12 cellular contexts compared by ENCODE assay signal in the genomic region with DNA sequence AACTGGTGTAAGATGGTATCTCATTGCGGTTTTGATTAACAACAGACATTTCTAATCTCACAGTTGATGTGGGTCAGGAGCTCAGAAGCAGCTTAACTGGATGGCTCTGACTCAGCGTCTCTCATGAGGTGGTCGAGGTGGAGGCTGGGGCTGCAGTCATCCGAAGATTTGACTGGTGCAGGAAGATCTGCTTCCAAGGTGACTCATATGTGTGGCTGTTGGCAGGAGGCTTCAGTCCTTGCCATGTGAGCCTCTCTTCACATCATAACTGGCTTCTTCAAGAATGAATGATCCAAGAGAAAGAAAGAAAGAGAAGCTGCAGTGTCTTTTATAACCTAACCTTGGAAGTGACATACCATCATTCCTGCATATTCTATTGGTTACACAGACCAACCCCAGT.
A peak's percentile ranks its signal among the peaks of the same experiment; 100 is the strongest.
DNase-seq lines count a peak whose midpoint lies in the region; ATAC-seq and TF ChIP-seq lines count a peak whose summit lies in the region.
"Had no signal": no experiment of that assay in that cellular context is flagged by ENCODE, and none has a peak within 500 bp of the region (broad histone marks: within the 10 kb centered on the region; RNA-seq: fewer than 3 reads in every experiment).

No MANE protein-coding gene starts in this region.

- no peak for TF ChIP-seq CTCF in astrocyte of the cerebellum (IDR thresholded peaks at IDR 0.05; ENCODE audit: low read depth, low read length, missing control alignments)

- POLR2A ChIA-PET in activated CD4-positive, alpha-beta T cell treated with anti-CD3 and anti-CD28 coated beads for 36 hours (lab: Charles Lee), result no interaction called here
- POLR2A ChIA-PET in HEK293T (lab: Yijun Ruan, JAX), result no interaction called here

- no peak overlapping the region for H3K27ac Mint-ChIP-seq in activated CD4-positive, alpha-beta T cell treated with anti-CD3 and anti-CD28 coated beads for 36 hours
- H3K27ac Mint-ChIP-seq: naive thymus-derived CD4-positive, alpha-beta T cell had no signal

- no peak overlapping the region for H3K4me3 ChIP-seq in astrocyte of the cerebellum (ENCODE audit: low read depth, low read length)
- H3K4me3 ChIP-seq: thyroid gland had no signal

- H3K4me1 Mint-ChIP-seq in activated CD4-positive, alpha-beta T cell treated with anti-CD3 and anti-CD28 coated beads for 36 hours, result peaks cover 2% of the 10 kb centered on the region

- CTCF ChIA-PET in activated CD4-positive, alpha-beta T cell treated with anti-CD3 and anti-CD28 coated beads for 36 hours (lab: Charles Lee), result interaction anchor here (1.9 kb wide), 1 partner anchor 16 kb away, joined by 6 read pairs; no protein-coding TSS in a partner anchor
- CTCF ChIA-PET in HEK293T (lab: Yijun Ruan, JAX), result interaction anchor here (0.8 kb wide), 1 partner anchor 497 kb away, joined by 3 read pairs; no protein-coding TSS in a partner anchor

- intact Hi-C loops in activated CD4-positive, alpha-beta T cell treated with anti-CD3 and anti-CD28 coated beads for 36 hours (cut with DNase I, micrococcal nuclease), result no loop called here

- H3K36me3 Mint-ChIP-seq in activated CD4-positive, alpha-beta T cell treated with anti-CD3 and anti-CD28 coated beads for 36 hours (ENCODE audit: low read depth), result peaks cover under 1% of the 10 kb centered on the region

- H3K9me3 Mint-ChIP-seq in activated CD4-positive, alpha-beta T cell treated with anti-CD3 and anti-CD28 coated beads for 36 hours (ENCODE audit: low read depth), result peaks cover under 1% of the 10 kb centered on the region

- in situ Hi-C loops in KBM-7 (cut with MboI; ENCODE audit: low pct_unique_long_range_greater_than_20kb, low sequenced_read_pairs), result no loop called here
- in situ Hi-C loops in astrocyte of the cerebellum (cut with HindIII; ENCODE audit: low sequenced_read_pairs), result no loop called here

- ATAC-seq in activated CD4-positive, alpha-beta T cell treated with anti-CD3 and anti-CD28 coated beads for 36 hours, result peak; percentile 80
- ATAC-seq in GM18873 (IDR thresholded peaks at IDR 0.05; ENCODE audit: low FRiP score, unreplicated experiment), result no peak
- ATAC-seq: naive thymus-derived CD4-positive, alpha-beta T cell had no signal

- peak; percentile 54 for DNase-seq in activated CD4-positive, alpha-beta T cell treated with anti-CD3 and anti-CD28 coated beads for 36 hours
- no peak for DNase-seq in activated CD4-positive, alpha-beta T cell treated with anti-CD3 and anti-CD28 coated beads for 4 hours
- DNase-seq in KBM-7 (peak; percentile 28), astrocyte of the cerebellum (ENCODE audit: low read depth) (peak; percentile 11), non-pigmented ciliary epithelial cell (ENCODE audit: low read depth) (peak; percentile 67), NCI-H524 treated with DMSO at 0.1 percent for 48 hours (lab: John Stamatoyannopoulos, UW) (no peak), HEK293T (ENCODE audit: extremely low spot score) (no peak)
- DNase-seq: 8988T; caudate nucleus; naive thymus-derived CD4-positive, alpha-beta T cell; thyroid gland had no signal

- H3K4me3 Mint-ChIP-seq in activated CD4-positive, alpha-beta T cell treated with anti-CD3 and anti-CD28 coated beads for 36 hours, result no peak overlapping the region

- no peaks in the 10 kb centered on the region for H3K27me3 Mint-ChIP-seq in activated CD4-positive, alpha-beta T cell treated with anti-CD3 and anti-CD28 coated beads for 36 hours

TF ChIP-seq in HEK293T, 16 proteins besides CTCF, POLR2A, EP300 and RAD21:
- TF ChIP-seq ARNT (IDR thresholded peaks at IDR 0.05), result no peak
- TF ChIP-seq LEF1 (IDR thresholded peaks at IDR 0.05; ENCODE audit: borderline replicate concordance), result no peak
- TF ChIP-seq FOXA1 (IDR thresholded peaks at IDR 0.05), result no peak
- no peak for TF ChIP-seq NFRKB (IDR thresholded peaks at IDR 0.05)
- TF ChIP-seq ELF4 (IDR thresholded peaks at IDR 0.05), result no peak
- TF ChIP-seq, protein P1, sequence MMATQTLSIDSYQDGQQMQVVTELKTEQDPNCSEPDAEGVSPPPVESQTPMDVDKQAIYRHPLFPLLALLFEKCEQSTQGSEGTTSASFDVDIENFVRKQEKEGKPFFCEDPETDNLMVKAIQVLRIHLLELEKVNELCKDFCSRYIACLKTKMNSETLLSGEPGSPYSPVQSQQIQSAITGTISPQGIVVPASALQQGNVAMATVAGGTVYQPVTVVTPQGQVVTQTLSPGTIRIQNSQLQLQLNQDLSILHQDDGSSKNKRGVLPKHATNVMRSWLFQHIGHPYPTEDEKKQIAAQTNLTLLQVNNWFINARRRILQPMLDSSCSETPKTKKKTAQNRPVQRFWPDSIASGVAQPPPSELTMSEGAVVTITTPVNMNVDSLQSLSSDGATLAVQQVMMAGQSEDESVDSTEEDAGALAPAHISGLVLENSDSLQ (IDR thresholded peaks at IDR 0.05), result no peak
- TF ChIP-seq HDGF (IDR thresholded peaks at IDR 0.05; ENCODE audit: borderline replicate concordance), result no peak
- TF ChIP-seq SP1 (IDR thresholded peaks at IDR 0.05), result no peak
- no peak for TF ChIP-seq ZNF384 (IDR thresholded peaks at IDR 0.05)
- no peak for TF ChIP-seq FOXM1 (IDR thresholded peaks at IDR 0.05; ENCODE audit: borderline replicate concordance)
- no peak for TF ChIP-seq TARDBP (IDR thresholded peaks at IDR 0.05)
- no peak for TF ChIP-seq FOXK2 (IDR thresholded peaks at IDR 0.05)
- TF ChIP-seq L3MBTL2 (conservative IDR thresholded peaks at IDR 0.05), result no peak
- TF ChIP-seq BHLHE40 (IDR thresholded peaks at IDR 0.05; ENCODE audit: borderline replicate concordance), result no peak
- TF ChIP-seq SUZ12 (IDR thresholded peaks at IDR 0.05), result no peak
- TF ChIP-seq CTBP1 (IDR thresholded peaks at IDR 0.05; ENCODE audit: borderline replicate concordance), result no peak

Comparison
In these comparisons a context has a peak if more than half of its experiments do, and no peak if none do; other contexts are left out.
1. DNase-seq: peak in activated CD4-positive, alpha-beta T cell treated with anti-CD3 and anti-CD28 coated beads for 36 hours (single experiment), KBM-7 (single experiment), astrocyte of the cerebellum (single experiment) and non-pigmented ciliary epithelial cell (single experiment); none in activated CD4-positive, alpha-beta T cell treated with anti-CD3 and anti-CD28 coated beads for 4 hours (0 of 2), NCI-H524 treated with DMSO at 0.1 percent for 48 hours (single experiment) and HEK293T (single experiment).